ENCODE assay signal across 9 cellular contexts in the genomic region with DNA sequence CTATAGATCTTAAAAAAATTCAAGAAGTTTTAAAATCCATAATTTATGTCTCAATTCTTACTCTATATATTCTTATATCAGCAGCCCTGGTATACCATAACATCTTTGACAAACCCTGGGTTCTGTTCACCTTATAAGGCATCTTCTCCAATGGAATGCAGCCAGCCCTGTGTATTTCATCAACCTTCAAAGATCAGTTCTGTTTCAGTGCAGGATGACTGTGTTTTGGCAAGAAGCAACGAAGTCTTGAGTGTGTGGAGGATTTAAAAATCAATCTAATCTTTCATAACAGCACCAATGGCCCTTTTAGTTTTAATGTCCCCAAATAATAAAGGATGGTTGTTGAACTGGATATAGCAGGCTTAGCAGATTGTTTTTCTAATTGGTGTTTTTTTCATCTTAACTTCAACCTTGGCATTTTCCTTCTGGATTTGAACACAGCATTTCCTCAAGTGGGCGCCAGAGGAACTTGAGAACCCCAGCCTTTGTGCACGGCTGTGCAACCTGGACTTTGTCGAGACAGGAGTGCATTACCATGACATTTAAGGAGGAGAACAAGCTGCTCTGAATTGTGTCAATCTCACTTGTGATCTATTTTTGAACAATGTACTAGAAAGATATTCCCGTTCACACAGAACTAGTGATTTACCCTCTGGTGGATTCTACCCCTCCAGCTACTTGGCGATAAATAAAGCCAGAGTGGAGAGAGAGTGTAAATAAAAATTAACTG.
DNase-seq lines count a peak whose midpoint lies in the region; ATAC-seq and TF ChIP-seq lines count a peak whose summit lies in the region.
"Had no signal": no experiment of that assay in that cellular context is flagged by ENCODE, and none has a peak within 500 bp of the region (broad histone marks: within the 10 kb centered on the region; RNA-seq: fewer than 3 reads in every experiment).

No MANE protein-coding gene starts in this region.

- no peaks in the 10 kb centered on the region for H3F3A ChIP-seq in MM.1S (ENCODE audit: insufficient read depth, low read length)

- ATAC-seq in DND-41 (ENCODE audit: insufficient read depth, low read depth) = no peak
- peak; percentile 60 for ATAC-seq in mucosa of descending colon
- ATAC-seq in HG02852 (IDR thresholded peaks at IDR 0.05; ENCODE audit: unreplicated experiment) = no peak
- no peak for ATAC-seq in stimulated activated memory B cell treated with anti-CD40 and anti-IgM and Interleukin-4, amounts not matched to agents 10 μg/mL and 1 μg/mL and 100 μg/mL, for 72 hours
- no peak for ATAC-seq in GM21390 (IDR thresholded peaks at IDR 0.05; ENCODE audit: unreplicated experiment)
- ATAC-seq in CD8-positive, alpha-beta T cell = no peak

- no peaks in the 10 kb centered on the region for H3K79me2 ChIP-seq in DND-41 (ENCODE audit: insufficient read depth, low read length)
- H3K79me2 ChIP-seq in MM.1S (ENCODE audit: low read length) = no peaks in the 10 kb centered on the region

- H3K4me3 ChIP-seq in DND-41 (ENCODE audit: low read depth in 1 of 2, low read length in 2 of 2) = no peak overlapping the region
- no peak overlapping the region for H3K4me3 ChIP-seq in MM.1S (ENCODE audit: low read length)
- no peak overlapping the region for H3K4me3 ChIP-seq in colonic mucosa
- H3K4me3 ChIP-seq in mucosa of descending colon = no peak overlapping the region
- H3K4me3 ChIP-seq in CD8-positive, alpha-beta T cell (ENCODE audit: low read depth, low read length) = no peak overlapping the region
- H3K4me3 ChIP-seq: Peyer's patch had no signal

- H3K27me3 ChIP-seq in DND-41 (ENCODE audit: insufficient read depth, low read length, poor library complexity) = no peaks in the 10 kb centered on the region
- no peaks in the 10 kb centered on the region for H3K27me3 ChIP-seq in MM.1S (replicated peaks; ENCODE audit: insufficient read depth, low read length)
- H3K27me3 ChIP-seq in colonic mucosa = no peaks in the 10 kb centered on the region
- no peaks in the 10 kb centered on the region for H3K27me3 ChIP-seq in CD8-positive, alpha-beta T cell (ENCODE audit: insufficient read depth, low read length)
- H3K27me3 ChIP-seq: Peyer's patch had no signal

- H2AFZ ChIP-seq in DND-41 (ENCODE audit: low read depth, low read length) (no peak overlapping the region), MM.1S (ENCODE audit: low read length) (no peak overlapping the region)

- no peak overlapping the region for H3K9ac ChIP-seq in DND-41 (ENCODE audit: low read depth, low read length)
- no peak overlapping the region for H3K9ac ChIP-seq in MM.1S (ENCODE audit: low read length)
- H3K9ac ChIP-seq in colonic mucosa (ENCODE audit: low read depth in 2 of 2, low read length in 2 of 2) = no peak overlapping the region

- H3K27me3 Mint-ChIP-seq in stimulated activated memory B cell treated with anti-CD40 and anti-IgM and Interleukin-4, amounts not matched to agents 10 μg/mL and 1 μg/mL and 100 μg/mL, for 72 hours = no peaks in the 10 kb centered on the region
- peaks cover 12% of the 10 kb centered on the region for H3K27me3 Mint-ChIP-seq in CD8-positive, alpha-beta T cell (ENCODE audit: low read depth)

- no peak overlapping the region for H3K27ac Mint-ChIP-seq in stimulated activated memory B cell treated with anti-CD40 and anti-IgM and Interleukin-4, amounts not matched to agents 10 μg/mL and 1 μg/mL and 100 μg/mL, for 72 hours
- H3K27ac Mint-ChIP-seq in CD8-positive, alpha-beta T cell = no peak overlapping the region

- POLR2A ChIA-PET in CD8-positive, alpha-beta T cell (lab: Charles Lee) = interaction anchor here (0.6 kb wide), 1 partner anchor 213 kb away, joined by 4 read pairs; no protein-coding TSS in a partner anchor

- intact Hi-C loops in colonic mucosa (cut with DNase I) (loop anchor here (5.0 kb wide), 1 partner anchor 255 kb away; no protein-coding TSS in a partner anchor), mucosa of descending colon (cut with DNase I, micrococcal nuclease) (loop anchor here in 1 of 2 donors (10.0 kb wide), 1 partner anchor 132 kb away; no protein-coding TSS in a partner anchor)
- intact Hi-C loops in CD8-positive, alpha-beta T cell (cut with DNase I, micrococcal nuclease) = no loop called here

- H3K9me3 ChIP-seq in DND-41 (ENCODE audit: insufficient read depth, low read length, severe bottlenecking) (no peaks in the 10 kb centered on the region), MM.1S (replicated peaks; ENCODE audit: insufficient read depth, low read length) (no peaks in the 10 kb centered on the region), colonic mucosa (no peaks in the 10 kb centered on the region), mucosa of descending colon (no peaks in the 10 kb centered on the region)
- H3K9me3 ChIP-seq in CD8-positive, alpha-beta T cell (ENCODE audit: low read length) = no peaks in the 10 kb centered on the region
- H3K9me3 ChIP-seq: Peyer's patch had no signal

- TF ChIP-seq CTCF in DND-41 (IDR thresholded peaks at IDR 0.05; ENCODE audit: borderline replicate concordance, extremely low read depth, low read length, poor library complexity, severe bottlenecking) (peak; percentile 56), MM.1S (IDR thresholded peaks at IDR 0.05; ENCODE audit: low read length) (peak; percentile 6; the same call in 1 of the 2 replicates), colonic mucosa (IDR thresholded peaks at IDR 0.05) (peak; percentile 32), mucosa of descending colon (IDR thresholded peaks at IDR 0.05) (peak; percentile 12)
- TF ChIP-seq CTCF in CD8-positive, alpha-beta T cell (IDR thresholded peaks at IDR 0.05) = no peak

- H3K36me3 Mint-ChIP-seq in stimulated activated memory B cell treated with anti-CD40 and anti-IgM and Interleukin-4, amounts not matched to agents 10 μg/mL and 1 μg/mL and 100 μg/mL, for 72 hours = no peaks in the 10 kb centered on the region
- H3K36me3 Mint-ChIP-seq in CD8-positive, alpha-beta T cell = no peaks in the 10 kb centered on the region

- no peaks in the 10 kb centered on the region for H4K20me1 ChIP-seq in DND-41 (ENCODE audit: insufficient read depth, low read length)
- H4K20me1 ChIP-seq in MM.1S (ENCODE audit: insufficient read depth, low read length) = no peaks in the 10 kb centered on the region

- no peaks in the 10 kb centered on the region for H3K9me2 ChIP-seq in MM.1S (replicated peaks; ENCODE audit: insufficient read depth, low read length)

- peaks cover 5% of the 10 kb centered on the region for H3K9me3 Mint-ChIP-seq in stimulated activated memory B cell treated with anti-CD40 and anti-IgM and Interleukin-4, amounts not matched to agents 10 μg/mL and 1 μg/mL and 100 μg/mL, for 72 hours
- H3K9me3 Mint-ChIP-seq in CD8-positive, alpha-beta T cell = no peaks in the 10 kb centered on the region

- DNase-seq in DND-41 (peak; percentile 41), MM.1S (no peak), colonic mucosa (peak; percentile 39), mucosa of descending colon (peak in 1 of 3 donors; percentile 69)
- no peak for DNase-seq in CD8-positive, alpha-beta T cell

- H3K4me1 ChIP-seq in DND-41 (ENCODE audit: insufficient read depth, low read length) (peaks cover 3% of the 10 kb centered on the region; the same call in 1 of the 2 replicates), MM.1S (ENCODE audit: low read length) (no peaks in the 10 kb centered on the region), colonic mucosa (no peaks in the 10 kb centered on the region), mucosa of descending colon (ENCODE audit: low read depth) (no peaks in the 10 kb centered on the region)
- H3K4me1 ChIP-seq in CD8-positive, alpha-beta T cell (ENCODE audit: insufficient read depth, low read length) = no peaks in the 10 kb centered on the region
- H3K4me1 ChIP-seq: Peyer's patch had no signal

- peaks cover 26% of the 10 kb centered on the region for H3K4me1 Mint-ChIP-seq in stimulated activated memory B cell treated with anti-CD40 and anti-IgM and Interleukin-4, amounts not matched to agents 10 μg/mL and 1 μg/mL and 100 μg/mL, for 72 hours
- peaks cover 2% of the 10 kb centered on the region for H3K4me1 Mint-ChIP-seq in CD8-positive, alpha-beta T cell (ENCODE audit: low read depth)

- H3K4me2 ChIP-seq in DND-41 (ENCODE audit: insufficient read depth, low read length) (no peak overlapping the region), MM.1S (ENCODE audit: low read depth, low read length) (no peak overlapping the region)

- no peak overlapping the region for H3K4me3 Mint-ChIP-seq in stimulated activated memory B cell treated with anti-CD40 and anti-IgM and Interleukin-4, amounts not matched to agents 10 μg/mL and 1 μg/mL and 100 μg/mL, for 72 hours
- no peak overlapping the region for H3K4me3 Mint-ChIP-seq in CD8-positive, alpha-beta T cell

- CTCF ChIA-PET in CD8-positive, alpha-beta T cell (lab: Charles Lee) = no interaction called here

- no peaks in the 10 kb centered on the region for H3K36me3 ChIP-seq in DND-41 (ENCODE audit: insufficient read depth, low read length)
- no peaks in the 10 kb centered on the region for H3K36me3 ChIP-seq in MM.1S (replicated peaks; ENCODE audit: insufficient read depth, low read length)
- no peaks in the 10 kb centered on the region for H3K36me3 ChIP-seq in colonic mucosa
- H3K36me3 ChIP-seq in mucosa of descending colon (ENCODE audit: low read depth) = no peaks in the 10 kb centered on the region
- no peaks in the 10 kb centered on the region for H3K36me3 ChIP-seq in CD8-positive, alpha-beta T cell (ENCODE audit: insufficient read depth, low read length)
- H3K36me3 ChIP-seq: Peyer's patch had no signal

- no peak overlapping the region for H3K27ac ChIP-seq in DND-41 (ENCODE audit: low read length)
- no peak overlapping the region for H3K27ac ChIP-seq in MM.1S (ENCODE audit: low read length)
- no peak overlapping the region for H3K27ac ChIP-seq in colonic mucosa
- H3K27ac ChIP-seq in CD8-positive, alpha-beta T cell (ENCODE audit: low read depth, low read length) = no peak overlapping the region
- H3K27ac ChIP-seq: Peyer's patch had no signal

Comparison
In these comparisons a context has a peak if more than half of its experiments do, and no peak if none do; other contexts are left out.
1. DNase-seq: peak in DND-41 (single experiment) and colonic mucosa (single experiment); none in MM.1S (single experiment) and CD8-positive, alpha-beta T cell (0 of 7).